8 cellular contexts compared by ENCODE assay signal in genomic region chr4:148441986-148442829, GRCh38. TPM values are rescaled to one million over a fixed set of nuclear protein-coding genes. Genes with fewer than 3 reads are reported as not detected.
DNase-seq lines count a peak whose midpoint lies in the region; ATAC-seq and TF ChIP-seq lines count a peak whose summit lies in the region.

TSS of gene NR3C2 (minus strand) at chr4:148442414.

- H3K4me3 Mint-ChIP-seq in naive thymus-derived CD8-positive, alpha-beta T cell, result peak within 1 kb of the TSS; percentile 93 to 100 (median 100)
- peak within 1 kb of the TSS; percentile 95 to 96 for H3K4me3 Mint-ChIP-seq in stimulated activated naive B cell treated with anti-CD40 and anti-IgM and Interleukin-4, amounts not matched to agents 10 μg/mL and 1 μg/mL and 100 μg/mL, for 72 hours

- H3K4me1 ChIP-seq in GM23248 (ENCODE audit: insufficient read depth), result 0 out of 2 replicates have a peak, but pooled peaks cover 10% of the 10 kb centered on the region
- H3K4me1 ChIP-seq in RWPE2 (ENCODE audit: insufficient read depth, poor library complexity, severe bottlenecking), result no peaks in the 10 kb centered on the region

- H3K4me2 ChIP-seq in GM23248 (ENCODE audit: unreplicated experiment), result peak within 1 kb of the TSS; percentile 96

- H3K4me3 ChIP-seq in GM23248 (peak within 1 kb of the TSS; percentile 93), RWPE2 (ENCODE audit: severe bottlenecking) (peak within 1 kb of the TSS; percentile 48)

- peaks cover 30 to 56% (median 52%) of the 10 kb centered on the region in 4 donors for H3K4me1 Mint-ChIP-seq in naive thymus-derived CD8-positive, alpha-beta T cell
- H3K4me1 Mint-ChIP-seq in stimulated activated naive B cell treated with anti-CD40 and anti-IgM and Interleukin-4, amounts not matched to agents 10 μg/mL and 1 μg/mL and 100 μg/mL, for 72 hours, result peaks cover 15 to 29% of the 10 kb centered on the region in 2 donors

- H3K9me3 ChIP-seq in GM23248 (ENCODE audit: low read depth) (no peaks in the 10 kb centered on the region), RWPE2 (ENCODE audit: severe bottlenecking) (no peaks in the 10 kb centered on the region)

- H3K9ac ChIP-seq in GM23248, result peak within 1 kb of the TSS; percentile 76

- in situ Hi-C loops in GM23248 (cut with MboI), result no loop called here

- 1% methylated on average over 55 to 64 of the region's 64 CpGs for WGBS in GM23248 (ENCODE audit: low coverage in 1 of 2, low lambda C conversion rate in 2 of 2, missing lambda C conversion rate in 2 of 2), 2 experiments

- ATAC-seq in RWPE2 (ENCODE audit: low read depth), result peak; percentile 93
- ATAC-seq in naive thymus-derived CD8-positive, alpha-beta T cell, result peak; percentile 76 to 82
- ATAC-seq in stimulated activated naive B cell treated with anti-CD40 and anti-IgM and Interleukin-4, amounts not matched to agents 10 μg/mL and 1 μg/mL and 100 μg/mL, for 72 hours (replicated peaks), result peak; percentile 91

- H3F3A ChIP-seq in GM23248 (ENCODE audit: insufficient read depth), result peaks cover 12% of the 10 kb centered on the region; the same call in 1 of the 2 replicates

- no peaks in the 10 kb centered on the region for H3K9me3 Mint-ChIP-seq in naive thymus-derived CD8-positive, alpha-beta T cell
- H3K9me3 Mint-ChIP-seq in stimulated activated naive B cell treated with anti-CD40 and anti-IgM and Interleukin-4, amounts not matched to agents 10 μg/mL and 1 μg/mL and 100 μg/mL, for 72 hours, result no peaks in the 10 kb centered on the region

- H4K20me1 ChIP-seq in GM23248 (ENCODE audit: insufficient read depth), result no peaks in the 10 kb centered on the region

- TF ChIP-seq CTCF in RWPE2 (IDR thresholded peaks at IDR 0.05; ENCODE audit: poor library complexity, severe bottlenecking), result no peak

- H3K27me3 ChIP-seq in GM23248 (replicated peaks; ENCODE audit: insufficient read depth) (peaks cover 57% of the 10 kb centered on the region), RWPE2 (ENCODE audit: insufficient read depth, poor library complexity, severe bottlenecking) (peaks cover 56% of the 10 kb centered on the region)

- H3K36me3 Mint-ChIP-seq in naive thymus-derived CD8-positive, alpha-beta T cell, result peaks cover 0 to 2% (median 0%) of the 10 kb centered on the region in 3 donors
- peaks cover 1 to 4% of the 10 kb centered on the region in 2 donors for H3K36me3 Mint-ChIP-seq in stimulated activated naive B cell treated with anti-CD40 and anti-IgM and Interleukin-4, amounts not matched to agents 10 μg/mL and 1 μg/mL and 100 μg/mL, for 72 hours

- H3K79me2 ChIP-seq in GM23248 (ENCODE audit: insufficient read depth), result no peaks in the 10 kb centered on the region

- peaks cover 0 to 15% (median 0%) of the 10 kb centered on the region in 5 donors for H3K27me3 Mint-ChIP-seq in naive thymus-derived CD8-positive, alpha-beta T cell
- H3K27me3 Mint-ChIP-seq in stimulated activated naive B cell treated with anti-CD40 and anti-IgM and Interleukin-4, amounts not matched to agents 10 μg/mL and 1 μg/mL and 100 μg/mL, for 72 hours, result no peaks in the 10 kb centered on the region

- H3K27ac ChIP-seq in GM23248, result no peak within 1 kb of the TSS
- no peak within 1 kb of the TSS for H3K27ac ChIP-seq in RWPE2 (ENCODE audit: poor library complexity, severe bottlenecking)

- H2AFZ ChIP-seq in GM23248, result peak within 1 kb of the TSS; percentile 100

- DNase-seq in Daoy (ENCODE audit: low read depth) (peak; percentile 92), GM23248 (peak; percentile 98), Kasumi-1 (lab: John Stamatoyannopoulos, UW) (peak; percentile 98 to 99), RWPE2 (ENCODE audit: low spot score) (peak; percentile 95), fibroblast of peridontal ligament (ENCODE audit: extremely low read depth) (peak; percentile 95)
- peak; percentile 96 for DNase-seq in activated effector memory CD4-positive, alpha-beta T cell treated with Interleukin-2 at 50 U/mL for 16 hours
- peak; percentile 86 to 100 (median 98) for DNase-seq in naive thymus-derived CD8-positive, alpha-beta T cell
- DNase-seq in stimulated activated naive B cell treated with anti-CD40 and anti-IgM and Interleukin-4, amounts not matched to agents 10 μg/mL and 1 μg/mL and 100 μg/mL, for 72 hours, result peak; percentile 97

- no peaks in the 10 kb centered on the region for H3K9me2 ChIP-seq in GM23248 (ENCODE audit: insufficient read depth)

- peak within 1 kb of the TSS; percentile 95 to 100 (median 99) for H3K27ac Mint-ChIP-seq in naive thymus-derived CD8-positive, alpha-beta T cell
- peak within 1 kb of the TSS; percentile 97 for H3K27ac Mint-ChIP-seq in stimulated activated naive B cell treated with anti-CD40 and anti-IgM and Interleukin-4, amounts not matched to agents 10 μg/mL and 1 μg/mL and 100 μg/mL, for 72 hours

- H3K36me3 ChIP-seq in GM23248 (ENCODE audit: low read depth) (no peaks in the 10 kb centered on the region), RWPE2 (ENCODE audit: low read depth) (no peaks in the 10 kb centered on the region)

- POLR2A ChIA-PET in naive thymus-derived CD8-positive, alpha-beta T cell (lab: Charles Lee), result interaction anchor here (0.7 to 9.2 kb wide), 34 partner anchors 7 to 825 kb away, joined by 3 to 304 read pairs (median 4); partner anchors contain the start of genes ARHGAP10, PRMT9 and TMEM184C

RNA-seq across cellular contexts. Expression of gene NR3C2, which starts in this region (rescaled TPM):
- total RNA-seq in Daoy (2014; rRNA removed; shearing (Covaris generic)), result 0.34 TPM in 1 of 2 replicates, not detected in the other
- under 0.01 TPM in 1 of 2 replicates, not detected in the other for total RNA-seq in GM23248 (2014; rRNA removed; shearing (Covaris generic))
- 0.04 and 0.15 TPM in 2 replicates for polyA plus RNA-seq in GM23248 (2016; fragmentation: Nextera tagmentation; extraction: Ambion mirVana)
- total RNA-seq in naive thymus-derived CD8-positive, alpha-beta T cell, result 10 to 100 TPM; 50.7 to 53.5 TPM
- 1 to 10 TPM; 6.8 to 9.4 (median 9.2) TPM for polyA plus RNA-seq in naive thymus-derived CD8-positive, alpha-beta T cell

Comparison
In these comparisons a context has a peak if more than half of its experiments do, and no peak if none do; other contexts are left out.
1. RNA of gene NR3C2 (total RNA-seq): 50.7 to 53.5 TPM in naive thymus-derived CD8-positive, alpha-beta T cell; 0.34 TPM in Daoy and under 0.01 TPM in GM23248; every median in the first group is over 10 times any median in the second.
2. Peak in DNase-seq in Daoy; RNA of the gene not detected or under 1 TPM.
3. Peak in DNase-seq, H3K4me3 ChIP-seq, H3K9ac ChIP-seq and H3K4me2 ChIP-seq in GM23248; RNA of the gene not detected or under 1 TPM.
4. Peak in every context shown above with its lines, with median percentiles within 50 percentile points of each other: DNase-seq and ATAC-seq.